Comparison of ENCODE assay signal across 8 cellular contexts in genomic region chr2:43228782-43229659, GRCh38. TPM values are rescaled to one million over a fixed set of nuclear protein-coding genes. Genes with fewer than 3 reads are reported as not detected.
DNase-seq lines count a peak whose midpoint lies in the region; ATAC-seq, FAIRE-seq and TF ChIP-seq lines count a peak whose summit lies in the region.

No MANE protein-coding gene starts in this region.

- no peaks in the 10 kb centered on the region for H3K27me3 ChIP-seq in muscle layer of duodenum (ENCODE audit: low read depth, low read length)

- peaks cover 0 to 2% (median 0%) of the 10 kb centered on the region in 3 donors for H3K9me3 Mint-ChIP-seq in IgD-negative memory B cell
- H3K9me3 Mint-ChIP-seq in MCF 10A (ENCODE audit: unreplicated experiment): no peaks in the 10 kb centered on the region

- peaks cover 3% of the 10 kb centered on the region for H3K36me3 Mint-ChIP-seq in IgD-negative memory B cell
- H3K36me3 Mint-ChIP-seq in MCF 10A (ENCODE audit: insufficient read depth, unreplicated experiment): peaks cover 72% of the 10 kb centered on the region

- peak overlapping the region; percentile 82 to 98 (median 95) for H3K27ac Mint-ChIP-seq in IgD-negative memory B cell
- peak overlapping the region; percentile 83 for H3K27ac Mint-ChIP-seq in MCF 10A (ENCODE audit: low read depth, unreplicated experiment)

- no peak for ATAC-seq in A549

- no peak for DNase-seq in A549 (ENCODE audit: low read depth in 1 of 2, low spot score in 1 of 2)
- DNase-seq in MCF 10A (ENCODE audit: unreplicated experiment): peak; percentile 77
- no peak for DNase-seq in 8988T
- no peak for DNase-seq in NCI-H2029 (lab: John Stamatoyannopoulos, UW)
- DNase-seq in C1 segment of cervical spinal cord (lab: John Stamatoyannopoulos, UW): no peak
- no peak for DNase-seq in NCI-H1092 treated with DMSO at 0.1 percent for 48 hours (lab: John Stamatoyannopoulos, UW)

- intact Hi-C loops in MCF 10A (cut with micrococcal nuclease): loop anchor here (1.0 kb wide), 6 partner anchors 98 to 402 kb away; no protein-coding TSS in a partner anchor

- H3K4me3 Mint-ChIP-seq in IgD-negative memory B cell: peak overlapping the region; percentile 45 to 97 (median 78)
- H3K4me3 Mint-ChIP-seq in MCF 10A (ENCODE audit: unreplicated experiment): peak overlapping the region; percentile 93

- no peak for FAIRE-seq in A549 (lab: Jason Lieb, UNC)

- H3K27me3 Mint-ChIP-seq in IgD-negative memory B cell (no peaks in the 10 kb centered on the region), MCF 10A (ENCODE audit: insufficient read depth, unreplicated experiment) (no peaks in the 10 kb centered on the region)

- CTCF ChIA-PET in A549 (lab: Yijun Ruan, JAX) (interaction anchor here (0.6 to 7.7 kb wide), 128 partner anchors 8 to 1245 kb away, joined by 3 to 253 read pairs (median 5); no protein-coding TSS in a partner anchor), MCF 10A (lab: Yijun Ruan, JAX) (interaction anchor here (0.6 to 5.4 kb wide), 96 partner anchors 8 to 418 kb away, joined by 3 to 108 read pairs (median 4); no protein-coding TSS in a partner anchor)

- TF ChIP-seq POLR2A in A549 (IDR thresholded peaks at IDR 0.05; ENCODE audit: low read length): no peak

- H3K4me1 ChIP-seq in A549: peaks cover 17% of the 10 kb centered on the region
- peaks cover 12 to 16% of the 10 kb centered on the region in 2 donors for H3K4me1 ChIP-seq in muscle layer of duodenum (ENCODE audit: control insufficient read depth in 1 of 2, insufficient read depth in 2 of 2, low read length in 2 of 2)

- no peak for TF ChIP-seq EP300 in A549 (IDR thresholded peaks at IDR 0.05)

- H3K36me3 ChIP-seq in muscle layer of duodenum (ENCODE audit: control insufficient read depth in 1 of 2, insufficient read depth in 2 of 2, low read length in 2 of 2): peaks cover under 1 to 25% of the 10 kb centered on the region in 2 donors

- H3K4me1 Mint-ChIP-seq in IgD-negative memory B cell (peaks cover 29 to 48% (median 34%) of the 10 kb centered on the region in 3 donors), MCF 10A (ENCODE audit: insufficient read depth, unreplicated experiment) (peaks cover 12% of the 10 kb centered on the region)

- H3K9me3 ChIP-seq in A549 (no peaks in the 10 kb centered on the region), muscle layer of duodenum (ENCODE audit: control insufficient read depth in 1 of 2, low read length in 2 of 2) (no peaks in the 10 kb centered on the region)

- TF ChIP-seq RAD21 in A549 (conservative IDR thresholded peaks at IDR 0.05 in 1 of 2, IDR thresholded peaks at IDR 0.05 in 1 of 2): no peak

- WGBS in A549 (ENCODE audit: missing lambda C conversion rate): 68% methylated on average over 6 of the region's 6 CpGs

- TF ChIP-seq CTCF in A549 (IDR thresholded peaks at IDR 0.05): no peak
- TF ChIP-seq CTCF in MCF 10A (IDR thresholded peaks at IDR 0.05; ENCODE audit: unreplicated experiment): no peak

- BruUV-seq in MCF 10A (replicated peaks; lab: Mats Ljungman, UMichigan): no TSS peak

- no peak overlapping the region for H3K4me2 ChIP-seq in A549

- H3K27ac ChIP-seq in A549: peak overlapping the region; percentile 89 to 98; a peak in 3 of 6 replicates
- peak overlapping the region; percentile 81 for H3K27ac ChIP-seq in muscle layer of duodenum (ENCODE audit: low read length)

- H3K4me3 ChIP-seq in A549 (no peak overlapping the region), muscle layer of duodenum (ENCODE audit: low read depth in 1 of 2, low read length in 2 of 2) (no peak overlapping the region)

- POLR2A ChIA-PET in A549 (lab: Yijun Ruan, JAX): interaction anchor here (1.5 kb wide), 1 partner anchor 254 kb away, joined by 3 read pairs; no protein-coding TSS in a partner anchor
- POLR2A ChIA-PET in MCF 10A (lab: Yijun Ruan, JAX): interaction anchor here (0.7 to 13.3 kb wide), 26 partner anchors 10 to 333 kb away, joined by 3 to 329 read pairs (median 12); no protein-coding TSS in a partner anchor

TF ChIP-seq in A549, 52 proteins besides CTCF, POLR2A, EP300 and RAD21:
- TF ChIP-seq SMC3 (IDR thresholded peaks at IDR 0.05): no peak
- no peak for TF ChIP-seq JUN (IDR thresholded peaks at IDR 0.05)
- TF ChIP-seq E2F6 (IDR thresholded peaks at IDR 0.05; ENCODE audit: borderline replicate concordance, low read depth): no peak
- no peak for TF ChIP-seq HOXA7 (CRISPR knock-in tag; IDR thresholded peaks at IDR 0.05)

RNA-seq across cellular contexts. Expression of gene ZFP36L2, which starts 2.6 kb away (rescaled TPM):
- polyA plus RNA-seq in A549 (2011; rRNA removed): 10.5 and 14.9 TPM in 2 replicates
- 8.8 and 14.8 TPM in 2 replicates for polyA plus RNA-seq in A549 (2012; cell fraction: cytosol; rRNA removed)
- polyA plus RNA-seq in A549 (2012; cell fraction: nucleus; rRNA removed): 9.8 and 17.6 TPM in 2 replicates
- polyA plus RNA-seq in A549 (2017; fragmentation: RNase III; extraction: RNeasy Plus Mini Kit Qiagen cat#74134 plus additional on column Dnase treatment): 14.5 to 18.2 TPM (median 17.3 TPM) in 3 replicates
- 3.3 and 4.0 TPM in 2 replicates for polyA minus RNA-seq in A549 (2011; rRNA and poly(A)+ RNA removed)
- 249 TPM for polyA plus RNA-seq in IgD-negative memory B cell
- 107 and 162 TPM in 2 replicates for total RNA-seq in MCF 10A (2022)

Comparison
In these comparisons a context has a peak if more than half of its experiments do, and no peak if none do; other contexts are left out.
1. RNA of gene ZFP36L2, which starts 2.6 kb away (polyA plus RNA-seq): 249 TPM in IgD-negative memory B cell (single experiment); 8.8 to 18.2 TPM in A549; every median in the first group is over 10 times any median in the second.